Comparison of ENCODE assay signal across 31 cellular contexts in the genomic region with DNA sequence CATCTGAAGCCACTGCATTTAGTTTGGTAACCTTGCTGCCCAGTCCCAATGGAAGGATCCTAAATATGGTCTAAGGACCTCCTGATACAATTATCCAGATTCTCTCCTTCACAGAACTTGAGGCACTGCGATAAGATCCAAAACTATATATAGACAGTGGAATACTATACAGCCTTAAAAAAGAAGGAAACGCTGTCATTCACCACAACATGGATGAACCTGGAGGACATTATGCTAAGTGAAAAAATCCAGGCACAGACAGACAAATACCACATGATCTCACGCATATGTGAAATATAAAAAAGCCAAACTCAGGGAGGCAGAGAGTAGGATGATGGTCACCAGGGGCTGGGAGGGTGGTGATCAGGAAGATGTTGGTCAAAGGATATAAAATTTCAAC. TPM values are rescaled to one million over a fixed set of nuclear protein-coding genes. Genes with fewer than 3 reads are reported as not detected.
"Had no signal": no experiment of that assay in that cellular context is flagged by ENCODE, and none has a peak within 500 bp of the region (broad histone marks: within the 10 kb centered on the region; RNA-seq: fewer than 3 reads in every experiment).

No MANE protein-coding gene starts in this region.

- H3K9me3 ChIP-seq: stomach, suprapubic skin, testis, thoracic aorta, thyroid gland, tibial artery, tibial nerve, transverse colon, upper lobe of left lung, upper lobe of right lung, uterus, vagina had no signal

- DNase-seq: stimulated activated CD4-positive, alpha-beta T cell treated with anti-CD3 and anti-CD28 coated beads, Interleukin-2, amount 100 ng/mL, for 48 hours; stimulated activated CD4-positive, alpha-beta T cell treated with anti-CD3 and anti-CD28 coated beads, Interleukin-4, amount 100 ng/mL, for 1 hour; stimulated activated CD4-positive, alpha-beta T cell treated with anti-CD3 and anti-CD28 coated beads, Interleukin-4, amount 100 ng/mL, for 24 hours; stimulated activated CD4-positive, alpha-beta T cell treated with anti-CD3 and anti-CD28 coated beads, Interleukin-4, amount 100 ng/mL, for 4 hours; stimulated activated CD8-positive, alpha-beta memory T cell treated with anti-CD3 and anti-CD28 coated beads, Interleukin-4, amount 100 ng/mL, for 48 hours; stimulated activated naive B cell treated with anti-CD40 and anti-IgM and Interleukin-4, amounts not matched to agents 10 μg/mL and 1 μg/mL and 100 μg/mL, for 72 hours; stimulated activated naive CD4-positive, alpha-beta T cell; stimulated activated naive CD4-positive, alpha-beta T cell treated with Interleukin-2 at 50 U/mL for 16 hours; stimulated activated naive CD8-positive, alpha-beta T cell treated with anti-CD3 and anti-CD28 coated beads, Interleukin-15, amount 100 ng/mL, for 72 hours; stimulated activated naive CD8-positive, alpha-beta T cell treated with anti-CD3 and anti-CD28 coated beads, Interleukin-15, Interleukin-2, amounts not matched to agents 100 U/mL and 50 U/mL, for 24 hours; stomach; substantia nigra; testis; thyroid gland; transverse colon; trophoblast cell; upper lobe of left lung; upper lobe of right lung; uterus had no signal

- FAIRE-seq: urothelium cell line had no signal

- ATAC-seq: stimulated activated effector memory CD8-positive, alpha-beta T cell treated with anti-CD3 and anti-CD28 coated beads, Interleukin-12 subunit alpha, Interleukin-12 subunit beta, amount 100 ng/mL, for 72 hours; stimulated activated memory B cell treated with anti-CD40 and anti-IgM and Interleukin-4, amounts not matched to agents 10 μg/mL and 1 μg/mL and 100 μg/mL, for 72 hours; stimulated activated naive B cell treated with anti-CD40 and anti-IgM and Interleukin-4, amounts not matched to agents 10 μg/mL and 1 μg/mL and 100 μg/mL, for 72 hours; stimulated activated naive CD8-positive, alpha-beta T cell treated with anti-CD3 and anti-CD28 coated beads, Interleukin-15, amount 100 ng/mL, for 72 hours; stimulated activated naive CD8-positive, alpha-beta T cell treated with anti-CD3 and anti-CD28 coated beads, Interleukin-15, Interleukin-2, amounts not matched to agents 100 U/mL and 50 U/mL, for 24 hours; upper lobe of right lung had no signal

- H3K27ac ChIP-seq: stomach, suprapubic skin, testis, thoracic aorta, thyroid gland, tibial artery, tibial nerve, transverse colon, upper lobe of left lung, upper lobe of right lung, uterus, vagina had no signal

- H3K4me3 ChIP-seq: stomach, suprapubic skin, testis, thoracic aorta, thyroid gland, tibial artery, tibial nerve, transverse colon, upper lobe of left lung, upper lobe of right lung, uterus, vagina had no signal

- H3K36me3 ChIP-seq: stomach, suprapubic skin, thoracic aorta, thyroid gland, tibial artery, tibial nerve, transverse colon, upper lobe of left lung, upper lobe of right lung, uterus, vagina had no signal

- H3K27me3 ChIP-seq: stomach, suprapubic skin, testis, thyroid gland, tibial artery, transverse colon, upper lobe of left lung, upper lobe of right lung, uterus, vagina had no signal

- H3K4me1 ChIP-seq: testis, uterus had no signal

RNA-seq across cellular contexts. Expression of gene IL4, which starts 2.8 kb away (rescaled TPM):
- total RNA-seq: stomach, subcutaneous adipose tissue, suprapubic skin, temporal lobe, testis, thoracic aorta, thyroid gland, tibial nerve, transverse colon, upper lobe of left lung, upper lobe of right lung, ureter, urinary bladder, uterus, vagina had no signal
- polyA plus RNA-seq: stomach, urinary bladder had no signal

RNA-seq across cellular contexts. Expression of gene IL13, which starts 13.0 kb away (rescaled TPM):
- total RNA-seq: temporal lobe, thyroid gland, transverse colon, upper lobe of right lung, ureter, urinary bladder, vagina had no signal
- polyA plus RNA-seq: stomach, urinary bladder had no signal
